ENCODE assay signal across 1 cellular context in the genomic region with DNA sequence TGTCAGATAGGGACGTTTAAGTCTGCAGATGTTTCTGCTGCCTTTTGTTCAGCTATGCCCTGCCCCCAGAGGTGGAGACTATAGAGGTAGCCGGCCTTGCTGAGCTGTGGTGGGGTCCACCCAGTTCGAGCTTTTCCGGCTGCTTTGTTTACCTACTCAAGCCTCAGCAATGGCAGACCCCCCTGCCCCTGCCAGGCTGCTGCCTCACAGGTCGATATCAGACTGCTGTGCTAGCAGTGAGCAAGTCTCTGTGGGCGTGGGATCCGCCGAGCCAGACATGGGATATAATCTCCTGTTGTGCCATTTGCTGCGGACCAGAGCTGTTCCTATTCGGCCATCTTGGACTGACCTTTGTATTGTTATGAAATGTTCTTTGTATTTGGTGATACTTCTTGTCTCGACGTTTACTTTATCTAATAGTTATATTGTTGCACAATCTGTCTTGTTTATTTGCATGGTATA.
A peak's percentile ranks its signal among the peaks of the same experiment; 100 is the strongest.
TF ChIP-seq lines count a peak whose summit lies in the region.

No MANE protein-coding gene starts in this region.

TF ChIP-seq in HepG2, 621 proteins besides CTCF, POLR2A, EP300 and RAD21 (continued from another document and continues in another):
- TF ChIP-seq U2AF1 (optimal IDR thresholded peaks at IDR 0.05; ENCODE audit: low read depth, low read length) (no peak), ARNT (IDR thresholded peaks at IDR 0.05) (no peak), ZSCAN22 (CRISPR knock-in tag; IDR thresholded peaks at IDR 0.05) (no peak), NFYC (CRISPR knock-in tag; IDR thresholded peaks at IDR 0.05) (no peak), FOXK2 (IDR thresholded peaks at IDR 0.05) (no peak), KDM2A (CRISPR knock-in tag; IDR thresholded peaks at IDR 0.05; ENCODE audit: borderline replicate concordance, low read depth) (0 out of 2 replicates have a peak, but pooled peaks have one; percentile 58), MAZ (IDR thresholded peaks at IDR 0.05; ENCODE audit: borderline replicate concordance, low read depth, low read length) (no peak), MAZ (CRISPR knock-in tag; IDR thresholded peaks at IDR 0.05; ENCODE audit: low read depth) (no peak), SOX13 (IDR thresholded peaks at IDR 0.05) (no peak), SOX13 (CRISPR knock-in tag; conservative IDR thresholded peaks at IDR 0.05 in 1 of 2, IDR thresholded peaks at IDR 0.05 in 1 of 2) (peak in 1 of 2 experiments; percentile 53; a peak in 1 of 4 replicates), THYN1 (CRISPR knock-in tag; IDR thresholded peaks at IDR 0.05; ENCODE audit: borderline replicate concordance, low read depth) (no peak), TRIM24 (CRISPR knock-in tag; IDR thresholded peaks at IDR 0.05) (no peak), HOXA5 (CRISPR knock-in tag; IDR thresholded peaks at IDR 0.05) (no peak), ZNF737 (CRISPR knock-in tag; IDR thresholded peaks at IDR 0.05; ENCODE audit: borderline replicate concordance) (no peak), PHF20 (CRISPR knock-in tag; IDR thresholded peaks at IDR 0.05) (no peak), ZNF510 (CRISPR knock-in tag; IDR thresholded peaks at IDR 0.05; ENCODE audit: low read depth) (no peak), GABPB1 (CRISPR knock-in tag; IDR thresholded peaks at IDR 0.05) (peak; percentile 33; the same call in 1 of the 2 replicates), SETDB1 (CRISPR knock-in tag; IDR thresholded peaks at IDR 0.05; ENCODE audit: borderline replicate concordance) (peak; percentile 98), CERS6 (CRISPR knock-in tag; IDR thresholded peaks at IDR 0.05) (no peak), ZNF17 (CRISPR knock-in tag; IDR thresholded peaks at IDR 0.05) (no peak), ZNF557 (CRISPR knock-in tag; IDR thresholded peaks at IDR 0.05) (no peak), ZNF253 (CRISPR knock-in tag; IDR thresholded peaks at IDR 0.05; ENCODE audit: borderline replicate concordance) (no peak), ZNF18 (CRISPR knock-in tag; IDR thresholded peaks at IDR 0.05; ENCODE audit: insufficient replicate concordance) (no peak), FOXA1 (IDR thresholded peaks at IDR 0.05) (no peak), FOXA1 (CRISPR knock-in tag; IDR thresholded peaks at IDR 0.05) (0 out of 2 replicates have a peak, but pooled peaks have one; percentile 16), FOSL2 (CRISPR knock-in tag; IDR thresholded peaks at IDR 0.05) (peak; percentile 49), IRF9 (CRISPR knock-in tag; IDR thresholded peaks at IDR 0.05; ENCODE audit: borderline replicate concordance) (no peak), ZFP36 (IDR thresholded peaks at IDR 0.05; ENCODE audit: borderline replicate concordance, low read depth, low read length, partially characterized antibody) (no peak), KDM3A (CRISPR knock-in tag; IDR thresholded peaks at IDR 0.05; ENCODE audit: low read depth) (0 out of 2 replicates have a peak, but pooled peaks have one; percentile 29), TAF15 (IDR thresholded peaks at IDR 0.05; ENCODE audit: low read depth, low read length, poor library complexity, severe bottlenecking) (no peak), MEF2D (CRISPR knock-in tag; IDR thresholded peaks at IDR 0.05) (no peak), GLI4 (CRISPR knock-in tag; IDR thresholded peaks at IDR 0.05; ENCODE audit: borderline replicate concordance) (no peak), IRX3 (CRISPR knock-in tag; IDR thresholded peaks at IDR 0.05; ENCODE audit: borderline replicate concordance, low read depth) (no peak), MTA3 (CRISPR knock-in tag; IDR thresholded peaks at IDR 0.05) (no peak)
- TF ChIP-seq, protein P1, sequence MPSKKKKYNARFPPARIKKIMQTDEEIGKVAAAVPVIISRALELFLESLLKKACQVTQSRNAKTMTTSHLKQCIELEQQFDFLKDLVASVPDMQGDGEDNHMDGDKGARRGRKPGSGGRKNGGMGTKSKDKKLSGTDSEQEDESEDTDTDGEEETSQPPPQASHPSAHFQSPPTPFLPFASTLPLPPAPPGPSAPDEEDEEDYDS (CRISPR knock-in tag; IDR thresholded peaks at IDR 0.05), result no peak
- TF ChIP-seq, protein P2, sequence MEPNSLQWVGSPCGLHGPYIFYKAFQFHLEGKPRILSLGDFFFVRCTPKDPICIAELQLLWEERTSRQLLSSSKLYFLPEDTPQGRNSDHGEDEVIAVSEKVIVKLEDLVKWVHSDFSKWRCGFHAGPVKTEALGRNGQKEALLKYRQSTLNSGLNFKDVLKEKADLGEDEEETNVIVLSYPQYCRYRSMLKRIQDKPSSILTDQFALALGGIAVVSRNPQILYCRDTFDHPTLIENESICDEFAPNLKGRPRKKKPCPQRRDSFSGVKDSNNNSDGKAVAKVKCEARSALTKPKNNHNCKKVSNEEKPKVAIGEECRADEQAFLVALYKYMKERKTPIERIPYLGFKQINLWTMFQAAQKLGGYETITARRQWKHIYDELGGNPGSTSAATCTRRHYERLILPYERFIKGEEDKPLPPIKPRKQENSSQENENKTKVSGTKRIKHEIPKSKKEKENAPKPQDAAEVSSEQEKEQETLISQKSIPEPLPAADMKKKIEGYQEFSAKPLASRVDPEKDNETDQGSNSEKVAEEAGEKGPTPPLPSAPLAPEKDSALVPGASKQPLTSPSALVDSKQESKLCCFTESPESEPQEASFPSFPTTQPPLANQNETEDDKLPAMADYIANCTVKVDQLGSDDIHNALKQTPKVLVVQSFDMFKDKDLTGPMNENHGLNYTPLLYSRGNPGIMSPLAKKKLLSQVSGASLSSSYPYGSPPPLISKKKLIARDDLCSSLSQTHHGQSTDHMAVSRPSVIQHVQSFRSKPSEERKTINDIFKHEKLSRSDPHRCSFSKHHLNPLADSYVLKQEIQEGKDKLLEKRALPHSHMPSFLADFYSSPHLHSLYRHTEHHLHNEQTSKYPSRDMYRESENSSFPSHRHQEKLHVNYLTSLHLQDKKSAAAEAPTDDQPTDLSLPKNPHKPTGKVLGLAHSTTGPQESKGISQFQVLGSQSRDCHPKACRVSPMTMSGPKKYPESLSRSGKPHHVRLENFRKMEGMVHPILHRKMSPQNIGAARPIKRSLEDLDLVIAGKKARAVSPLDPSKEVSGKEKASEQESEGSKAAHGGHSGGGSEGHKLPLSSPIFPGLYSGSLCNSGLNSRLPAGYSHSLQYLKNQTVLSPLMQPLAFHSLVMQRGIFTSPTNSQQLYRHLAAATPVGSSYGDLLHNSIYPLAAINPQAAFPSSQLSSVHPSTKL (CRISPR knock-in tag; IDR thresholded peaks at IDR 0.05), result peak; percentile 54; the same call in 1 of the 2 replicates
- TF ChIP-seq, protein P3, sequence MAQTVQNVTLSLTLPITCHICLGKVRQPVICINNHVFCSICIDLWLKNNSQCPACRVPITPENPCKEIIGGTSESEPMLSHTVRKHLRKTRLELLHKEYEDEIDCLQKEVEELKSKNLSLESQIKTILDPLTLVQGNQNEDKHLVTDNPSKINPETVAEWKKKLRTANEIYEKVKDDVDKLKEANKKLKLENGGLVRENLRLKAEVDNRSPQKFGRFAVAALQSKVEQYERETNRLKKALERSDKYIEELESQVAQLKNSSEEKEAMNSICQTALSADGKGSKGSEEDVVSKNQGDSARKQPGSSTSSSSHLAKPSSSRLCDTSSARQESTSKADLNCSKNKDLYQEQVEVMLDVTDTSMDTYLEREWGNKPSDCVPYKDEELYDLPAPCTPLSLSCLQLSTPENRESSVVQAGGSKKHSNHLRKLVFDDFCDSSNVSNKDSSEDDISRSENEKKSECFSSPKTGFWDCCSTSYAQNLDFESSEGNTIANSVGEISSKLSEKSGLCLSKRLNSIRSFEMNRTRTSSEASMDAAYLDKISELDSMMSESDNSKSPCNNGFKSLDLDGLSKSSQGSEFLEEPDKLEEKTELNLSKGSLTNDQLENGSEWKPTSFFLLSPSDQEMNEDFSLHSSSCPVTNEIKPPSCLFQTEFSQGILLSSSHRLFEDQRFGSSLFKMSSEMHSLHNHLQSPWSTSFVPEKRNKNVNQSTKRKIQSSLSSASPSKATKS (CRISPR knock-in tag; IDR thresholded peaks at IDR 0.05), result no peak
- TF ChIP-seq, protein P4, sequence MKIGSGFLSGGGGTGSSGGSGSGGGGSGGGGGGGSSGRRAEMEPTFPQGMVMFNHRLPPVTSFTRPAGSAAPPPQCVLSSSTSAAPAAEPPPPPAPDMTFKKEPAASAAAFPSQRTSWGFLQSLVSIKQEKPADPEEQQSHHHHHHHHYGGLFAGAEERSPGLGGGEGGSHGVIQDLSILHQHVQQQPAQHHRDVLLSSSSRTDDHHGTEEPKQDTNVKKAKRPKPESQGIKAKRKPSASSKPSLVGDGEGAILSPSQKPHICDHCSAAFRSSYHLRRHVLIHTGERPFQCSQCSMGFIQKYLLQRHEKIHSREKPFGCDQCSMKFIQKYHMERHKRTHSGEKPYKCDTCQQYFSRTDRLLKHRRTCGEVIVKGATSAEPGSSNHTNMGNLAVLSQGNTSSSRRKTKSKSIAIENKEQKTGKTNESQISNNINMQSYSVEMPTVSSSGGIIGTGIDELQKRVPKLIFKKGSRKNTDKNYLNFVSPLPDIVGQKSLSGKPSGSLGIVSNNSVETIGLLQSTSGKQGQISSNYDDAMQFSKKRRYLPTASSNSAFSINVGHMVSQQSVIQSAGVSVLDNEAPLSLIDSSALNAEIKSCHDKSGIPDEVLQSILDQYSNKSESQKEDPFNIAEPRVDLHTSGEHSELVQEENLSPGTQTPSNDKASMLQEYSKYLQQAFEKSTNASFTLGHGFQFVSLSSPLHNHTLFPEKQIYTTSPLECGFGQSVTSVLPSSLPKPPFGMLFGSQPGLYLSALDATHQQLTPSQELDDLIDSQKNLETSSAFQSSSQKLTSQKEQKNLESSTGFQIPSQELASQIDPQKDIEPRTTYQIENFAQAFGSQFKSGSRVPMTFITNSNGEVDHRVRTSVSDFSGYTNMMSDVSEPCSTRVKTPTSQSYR (CRISPR knock-in tag; IDR thresholded peaks at IDR 0.05; ENCODE audit: borderline replicate concordance), result 0 out of 2 replicates have a peak, but pooled peaks have one; percentile 11
- TF ChIP-seq, protein P5, sequence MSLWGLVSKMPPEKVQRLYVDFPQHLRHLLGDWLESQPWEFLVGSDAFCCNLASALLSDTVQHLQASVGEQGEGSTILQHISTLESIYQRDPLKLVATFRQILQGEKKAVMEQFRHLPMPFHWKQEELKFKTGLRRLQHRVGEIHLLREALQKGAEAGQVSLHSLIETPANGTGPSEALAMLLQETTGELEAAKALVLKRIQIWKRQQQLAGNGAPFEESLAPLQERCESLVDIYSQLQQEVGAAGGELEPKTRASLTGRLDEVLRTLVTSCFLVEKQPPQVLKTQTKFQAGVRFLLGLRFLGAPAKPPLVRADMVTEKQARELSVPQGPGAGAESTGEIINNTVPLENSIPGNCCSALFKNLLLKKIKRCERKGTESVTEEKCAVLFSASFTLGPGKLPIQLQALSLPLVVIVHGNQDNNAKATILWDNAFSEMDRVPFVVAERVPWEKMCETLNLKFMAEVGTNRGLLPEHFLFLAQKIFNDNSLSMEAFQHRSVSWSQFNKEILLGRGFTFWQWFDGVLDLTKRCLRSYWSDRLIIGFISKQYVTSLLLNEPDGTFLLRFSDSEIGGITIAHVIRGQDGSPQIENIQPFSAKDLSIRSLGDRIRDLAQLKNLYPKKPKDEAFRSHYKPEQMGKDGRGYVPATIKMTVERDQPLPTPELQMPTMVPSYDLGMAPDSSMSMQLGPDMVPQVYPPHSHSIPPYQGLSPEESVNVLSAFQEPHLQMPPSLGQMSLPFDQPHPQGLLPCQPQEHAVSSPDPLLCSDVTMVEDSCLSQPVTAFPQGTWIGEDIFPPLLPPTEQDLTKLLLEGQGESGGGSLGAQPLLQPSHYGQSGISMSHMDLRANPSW (CRISPR knock-in tag; IDR thresholded peaks at IDR 0.05; ENCODE audit: borderline replicate concordance), result no peak
- TF ChIP-seq, protein P6, sequence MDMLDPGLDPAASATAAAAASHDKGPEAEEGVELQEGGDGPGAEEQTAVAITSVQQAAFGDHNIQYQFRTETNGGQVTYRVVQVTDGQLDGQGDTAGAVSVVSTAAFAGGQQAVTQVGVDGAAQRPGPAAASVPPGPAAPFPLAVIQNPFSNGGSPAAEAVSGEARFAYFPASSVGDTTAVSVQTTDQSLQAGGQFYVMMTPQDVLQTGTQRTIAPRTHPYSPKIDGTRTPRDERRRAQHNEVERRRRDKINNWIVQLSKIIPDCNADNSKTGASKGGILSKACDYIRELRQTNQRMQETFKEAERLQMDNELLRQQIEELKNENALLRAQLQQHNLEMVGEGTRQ (IDR thresholded peaks at IDR 0.05; ENCODE audit: low read depth, low read length), result no peak
- TF ChIP-seq, protein P6 (CRISPR knock-in tag; IDR thresholded peaks at IDR 0.05; ENCODE audit: borderline replicate concordance), result no peak
- TF ChIP-seq, protein P7, sequence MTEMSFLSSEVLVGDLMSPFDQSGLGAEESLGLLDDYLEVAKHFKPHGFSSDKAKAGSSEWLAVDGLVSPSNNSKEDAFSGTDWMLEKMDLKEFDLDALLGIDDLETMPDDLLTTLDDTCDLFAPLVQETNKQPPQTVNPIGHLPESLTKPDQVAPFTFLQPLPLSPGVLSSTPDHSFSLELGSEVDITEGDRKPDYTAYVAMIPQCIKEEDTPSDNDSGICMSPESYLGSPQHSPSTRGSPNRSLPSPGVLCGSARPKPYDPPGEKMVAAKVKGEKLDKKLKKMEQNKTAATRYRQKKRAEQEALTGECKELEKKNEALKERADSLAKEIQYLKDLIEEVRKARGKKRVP (CRISPR knock-in tag; IDR thresholded peaks at IDR 0.05), result no peak
